In genomic region chr13:60583911-60584753, GRCh38 we compare ENCODE assay signal across 9 cellular contexts.
A peak's percentile ranks its signal among the peaks of the same experiment; 100 is the strongest.
DNase-seq lines count a peak whose midpoint lies in the region; TF ChIP-seq lines count a peak whose summit lies in the region.
"Had no signal": no experiment of that assay in that cellular context is flagged by ENCODE, and none has a peak within 500 bp of the region (broad histone marks: within the 10 kb centered on the region; RNA-seq: fewer than 3 reads in every experiment).

No MANE protein-coding gene starts in this region.

- H3K27ac ChIP-seq in vagina: peak overlapping the region; percentile 49
- no peak overlapping the region for H3K27ac ChIP-seq in WERI-Rb-1
- no peak overlapping the region for H3K27ac ChIP-seq in esophagus muscularis mucosa (replicated peaks in 1 of 4)

- intact Hi-C loops in vagina (cut with DNase I) (no loop called here), esophagus muscularis mucosa (cut with DNase I) (no loop called here)

- TF ChIP-seq EP300 in esophagus muscularis mucosa (IDR thresholded peaks at IDR 0.05): no peak

- H3K4me3 ChIP-seq in vagina (no peak overlapping the region), WERI-Rb-1 (ENCODE audit: low read depth, low read length) (no peak overlapping the region), esophagus muscularis mucosa (no peak overlapping the region)

- DNase-seq in stimulated activated CD4-positive, alpha-beta T cell treated with anti-CD3 and anti-CD28 coated beads, Interleukin-15, amount 100 ng/mL, for 24 hours: peak; percentile 15
- no peak for DNase-seq in stimulated activated CD4-positive, alpha-beta T cell treated with anti-CD3 and anti-CD28 coated beads, Interleukin-4, amount 100 ng/mL, for 1 hour
- DNase-seq in T1000 (lab: John Stamatoyannopoulos, UW): peak; percentile 29
- DNase-seq in iPS DF 4.7 (ENCODE audit: extremely low read depth, low spot score): peak; percentile 72
- DNase-seq in vagina (ENCODE audit: extremely low spot score in 2 of 2): no peak
- no peak for DNase-seq in WERI-Rb-1
- no peak for DNase-seq in SW 1271 (lab: John Stamatoyannopoulos, UW)
- DNase-seq in esophagus muscularis mucosa (ENCODE audit: extremely low spot score): no peak
- DNase-seq: naive thymus-derived CD4-positive, alpha-beta T cell had no signal

- no peak for TF ChIP-seq POLR2A in vagina (IDR thresholded peaks at IDR 0.05)
- no peak for TF ChIP-seq POLR2A in esophagus muscularis mucosa (IDR thresholded peaks at IDR 0.05; ENCODE audit: low read depth)

- WGBS in esophagus muscularis mucosa: 78% methylated on average over 15 of the region's 15 CpGs

- no peaks in the 10 kb centered on the region for H3K4me1 ChIP-seq in vagina
- H3K4me1 ChIP-seq in esophagus muscularis mucosa: no peaks in the 10 kb centered on the region

- no peak for TF ChIP-seq CTCF in vagina (IDR thresholded peaks at IDR 0.05)
- no peak for TF ChIP-seq CTCF in WERI-Rb-1 (IDR thresholded peaks at IDR 0.05; ENCODE audit: low read depth, low read length)
- TF ChIP-seq CTCF in esophagus muscularis mucosa (IDR thresholded peaks at IDR 0.05): no peak

- H3K27me3 ChIP-seq in vagina (no peaks in the 10 kb centered on the region), WERI-Rb-1 (ENCODE audit: insufficient read depth, low read depth, severe bottlenecking) (no peaks in the 10 kb centered on the region), esophagus muscularis mucosa (no peaks in the 10 kb centered on the region)

- no peaks in the 10 kb centered on the region for H3K36me3 ChIP-seq in vagina
- no peaks in the 10 kb centered on the region for H3K36me3 ChIP-seq in WERI-Rb-1
- no peaks in the 10 kb centered on the region for H3K36me3 ChIP-seq in esophagus muscularis mucosa

- H3K9me3 ChIP-seq in vagina (no peaks in the 10 kb centered on the region), WERI-Rb-1 (ENCODE audit: severe bottlenecking) (no peaks in the 10 kb centered on the region), esophagus muscularis mucosa (peaks cover 0 to 8% (median 0%) of the 10 kb centered on the region in 4 donors)

Comparison
In these comparisons a context has a peak if more than half of its experiments do, and no peak if none do; other contexts are left out.
1. DNase-seq: peak in stimulated activated CD4-positive, alpha-beta T cell treated with anti-CD3 and anti-CD28 coated beads, Interleukin-15, amount 100 ng/mL, for 24 hours (single experiment), T1000 (single experiment) and iPS DF 4.7 (single experiment); none in stimulated activated CD4-positive, alpha-beta T cell treated with anti-CD3 and anti-CD28 coated beads, Interleukin-4, amount 100 ng/mL, for 1 hour (single experiment), vagina (0 of 2), WERI-Rb-1 (single experiment), SW 1271 (0 of 2) and esophagus muscularis mucosa (single experiment).